11 cellular contexts compared by ENCODE assay signal in the genomic region with DNA sequence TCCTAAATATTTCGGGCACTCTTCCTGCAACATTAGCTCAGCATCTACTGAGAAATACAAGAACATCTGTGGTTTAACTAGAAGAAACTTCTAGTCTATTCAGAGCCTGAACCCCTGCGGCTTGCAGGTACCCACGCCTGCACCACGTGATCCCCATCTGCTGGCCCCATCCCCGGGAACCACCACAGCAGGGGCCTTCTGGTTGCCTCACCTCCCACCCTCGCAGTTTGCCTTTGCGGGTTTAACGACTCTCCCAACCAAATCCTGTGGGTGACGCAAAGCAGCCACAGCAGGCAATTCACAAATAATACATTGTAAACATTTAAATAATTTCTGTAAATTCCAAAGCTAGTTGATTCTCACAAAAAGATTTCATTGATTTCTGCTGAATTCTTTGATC.
DNase-seq lines count a peak whose midpoint lies in the region; TF ChIP-seq lines count a peak whose summit lies in the region.
"Had no signal": no experiment of that assay in that cellular context is flagged by ENCODE, and none has a peak within 500 bp of the region (broad histone marks: within the 10 kb centered on the region; RNA-seq: fewer than 3 reads in every experiment).

No MANE protein-coding gene starts in this region.

- peak; percentile 40 for DNase-seq in activated T-cell treated with anti-CD3 and anti-CD28 coated beads, Interleukin-2, amount 50 U/mL, for 24 hours
- no peak for DNase-seq in activated T-cell treated with anti-CD3 and anti-CD28 coated beads for 4 hours
- DNase-seq in NCI-H2171 treated with DMSO at 0.1 percent for 48 hours (lab: John Stamatoyannopoulos, UW), result peak; percentile 74
- peak; percentile 2 for DNase-seq in astrocyte of the spinal cord (ENCODE audit: low read depth, low spot score)
- peak; percentile 51 for DNase-seq in stimulated activated CD8-positive, alpha-beta memory T cell treated with anti-CD3 and anti-CD28 coated beads, Interleukin-4, amount 100 ng/mL, for 48 hours
- DNase-seq in Calu3, result no peak
- DNase-seq in type B pancreatic cell (ENCODE audit: extremely low spot score, unreplicated experiment), result no peak
- no peak for DNase-seq in globus pallidus (ENCODE audit: low spot score)
- DNase-seq: NCI-H1105; NCI-H510A treated with DMSO at 0.1 percent for 48 hours; stimulated activated naive B cell treated with anti-CD40 and anti-IgM and Interleukin-4, amounts not matched to agents 10 μg/mL and 1 μg/mL and 100 μg/mL, for 72 hours had no signal

- H3K9me3 Mint-ChIP-seq in activated T-cell treated with anti-CD3 and anti-CD28 coated beads, Interleukin-2, amount 50 U/mL, for 24 hours, result peaks cover 4% of the 10 kb centered on the region
- H3K9me3 Mint-ChIP-seq in Calu3 (ENCODE audit: low read depth, unreplicated experiment), result peaks cover 11% of the 10 kb centered on the region
- no peaks in the 10 kb centered on the region for H3K9me3 Mint-ChIP-seq in type B pancreatic cell

- TF ChIP-seq CTCF in astrocyte of the spinal cord (IDR thresholded peaks at IDR 0.05; ENCODE audit: low read depth, low read length) (no peak), Calu3 (IDR thresholded peaks at IDR 0.05; ENCODE audit: unreplicated experiment) (no peak), type B pancreatic cell (conservative IDR thresholded peaks at IDR 0.05) (no peak)

- CTCF ChIA-PET in Calu3 (lab: Charles Lee), result no interaction called here

- no peak overlapping the region for H3K27ac Mint-ChIP-seq in activated T-cell treated with anti-CD3 and anti-CD28 coated beads, Interleukin-2, amount 50 U/mL, for 24 hours
- no peak overlapping the region for H3K27ac Mint-ChIP-seq in Calu3 (ENCODE audit: unreplicated experiment)
- no peak overlapping the region for H3K27ac Mint-ChIP-seq in type B pancreatic cell

- BruUV-seq in Calu3 (replicated peaks; lab: Mats Ljungman, UMichigan), result no TSS peak

- intact Hi-C loops in Calu3 (cut with micrococcal nuclease; ENCODE audit: unreplicated experiment), result no loop called here

- peaks cover 18% of the 10 kb centered on the region for H3K4me1 Mint-ChIP-seq in activated T-cell treated with anti-CD3 and anti-CD28 coated beads, Interleukin-2, amount 50 U/mL, for 24 hours (ENCODE audit: low read depth)
- H3K4me1 Mint-ChIP-seq in Calu3 (ENCODE audit: low read depth, unreplicated experiment) (no peaks in the 10 kb centered on the region), type B pancreatic cell (ENCODE audit: unreplicated experiment) (peaks cover 14% of the 10 kb centered on the region)
- H3K4me1 Mint-ChIP-seq: stimulated activated naive B cell treated with anti-CD40 and anti-IgM and Interleukin-4, amounts not matched to agents 10 μg/mL and 1 μg/mL and 100 μg/mL, for 72 hours had no signal

- H3K4me3 ChIP-seq in astrocyte of the spinal cord (ENCODE audit: low read depth, low read length), result no peak overlapping the region

- H3K36me3 Mint-ChIP-seq in activated T-cell treated with anti-CD3 and anti-CD28 coated beads, Interleukin-2, amount 50 U/mL, for 24 hours (ENCODE audit: low read depth), result no peaks in the 10 kb centered on the region
- H3K36me3 Mint-ChIP-seq in Calu3 (ENCODE audit: insufficient read depth, unreplicated experiment) (no peaks in the 10 kb centered on the region), type B pancreatic cell (no peaks in the 10 kb centered on the region)

- no peak overlapping the region for H3K4me3 Mint-ChIP-seq in activated T-cell treated with anti-CD3 and anti-CD28 coated beads, Interleukin-2, amount 50 U/mL, for 24 hours
- H3K4me3 Mint-ChIP-seq in Calu3 (ENCODE audit: low read depth, unreplicated experiment), result no peak overlapping the region
- H3K4me3 Mint-ChIP-seq in type B pancreatic cell, result no peak overlapping the region
- H3K4me3 Mint-ChIP-seq: stimulated activated naive B cell treated with anti-CD40 and anti-IgM and Interleukin-4, amounts not matched to agents 10 μg/mL and 1 μg/mL and 100 μg/mL, for 72 hours had no signal

- H3K27me3 Mint-ChIP-seq in activated T-cell treated with anti-CD3 and anti-CD28 coated beads, Interleukin-2, amount 50 U/mL, for 24 hours, result no peaks in the 10 kb centered on the region
- H3K27me3 Mint-ChIP-seq in Calu3 (ENCODE audit: unreplicated experiment) (no peaks in the 10 kb centered on the region), type B pancreatic cell (peaks cover 6% of the 10 kb centered on the region)

- in situ Hi-C loops in astrocyte of the spinal cord (cut with HindIII; ENCODE audit: low sequenced_read_pairs), result no loop called here

Comparison
In these comparisons a context has a peak if more than half of its experiments do, and no peak if none do; other contexts are left out.
1. DNase-seq: peak in activated T-cell treated with anti-CD3 and anti-CD28 coated beads, Interleukin-2, amount 50 U/mL, for 24 hours (single experiment), NCI-H2171 treated with DMSO at 0.1 percent for 48 hours (single experiment), astrocyte of the spinal cord (single experiment) and stimulated activated CD8-positive, alpha-beta memory T cell treated with anti-CD3 and anti-CD28 coated beads, Interleukin-4, amount 100 ng/mL, for 48 hours (single experiment); none in activated T-cell treated with anti-CD3 and anti-CD28 coated beads for 4 hours (single experiment), Calu3 (single experiment), type B pancreatic cell (single experiment) and globus pallidus (single experiment).